Comparison of ENCODE assay signal across 19 cellular contexts in the genomic region with DNA sequence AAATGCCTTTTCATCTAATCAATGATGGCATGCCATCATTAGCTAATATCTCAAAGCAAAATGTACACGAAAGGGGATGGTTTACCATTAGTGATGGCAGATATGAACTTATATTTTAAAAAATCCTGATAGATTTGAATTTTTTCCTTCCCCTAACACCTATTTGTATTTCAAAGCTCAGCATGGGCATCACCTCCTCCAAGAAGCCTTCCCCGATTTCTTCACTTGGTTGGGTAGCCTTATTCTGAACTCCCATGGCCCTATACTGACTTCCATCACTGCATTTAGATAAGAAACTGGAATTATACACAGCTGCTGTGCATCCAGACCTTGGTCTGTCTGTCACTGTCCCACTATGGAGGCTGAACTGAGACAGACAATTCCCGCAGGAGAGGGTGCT. TPM values are rescaled to one million over a fixed set of nuclear protein-coding genes. Genes with fewer than 3 reads are reported as not detected.
A peak's percentile ranks its signal among the peaks of the same experiment; 100 is the strongest.
DNase-seq lines count a peak whose midpoint lies in the region; ATAC-seq lines count a peak whose summit lies in the region.
"Had no signal": no experiment of that assay in that cellular context is flagged by ENCODE, and none has a peak within 500 bp of the region (broad histone marks: within the 10 kb centered on the region; RNA-seq: fewer than 3 reads in every experiment).

No MANE protein-coding gene starts in this region.

- no peak for ATAC-seq in activated CD4-positive, alpha-beta T cell treated with anti-CD3 and anti-CD28 coated beads for 36 hours
- ATAC-seq in activated naive CD8-positive, alpha-beta T cell treated with anti-CD3 and anti-CD28 coated beads, Interleukin-2, amount 50 U/mL, for 24 hours, result no peak
- ATAC-seq in HG03342 (IDR thresholded peaks at IDR 0.05; ENCODE audit: unreplicated experiment), result no peak
- ATAC-seq: GM12878, HepG2 had no signal

- H3K27me3 ChIP-seq in CD4-positive, alpha-beta memory T cell (ENCODE audit: insufficient read depth, low read length), result no peaks in the 10 kb centered on the region
- no peaks in the 10 kb centered on the region for H3K27me3 ChIP-seq in neuronal stem cell (ENCODE audit: control insufficient read depth in 3 of 3, insufficient read depth in 3 of 3, low read depth in 1 of 3, low read length in 3 of 3)
- H3K27me3 ChIP-seq: BLaER1 treated with 17β-estradiol and CSF1 and Interleukin-3, amounts not matched to agents 10 nM and 100 nM; Peyer's patch had no signal

- H3K23ac ChIP-seq in neuronal stem cell (ENCODE audit: low read depth, low read length, poor library complexity), result no peak overlapping the region

- H3K27ac ChIP-seq in CD4-positive, alpha-beta memory T cell (ENCODE audit: low read depth, low read length), result no peak overlapping the region
- no peak overlapping the region for H3K27ac ChIP-seq in neuronal stem cell (replicated peaks; ENCODE audit: low read length)
- H3K27ac ChIP-seq: Peyer's patch had no signal

- H3K4me1 Mint-ChIP-seq in activated CD4-positive, alpha-beta T cell treated with anti-CD3 and anti-CD28 coated beads for 36 hours, result peaks cover 24% of the 10 kb centered on the region
- peaks cover 2 to 13% (median 4%) of the 10 kb centered on the region in 4 donors for H3K4me1 Mint-ChIP-seq in CD4-positive, alpha-beta memory T cell
- H3K4me1 Mint-ChIP-seq in activated naive CD8-positive, alpha-beta T cell treated with anti-CD3 and anti-CD28 coated beads, Interleukin-2, amount 50 U/mL, for 24 hours, result peaks cover 2% of the 10 kb centered on the region

- H3K27ac Mint-ChIP-seq in activated CD4-positive, alpha-beta T cell treated with anti-CD3 and anti-CD28 coated beads for 36 hours, result peak overlapping the region; percentile 59
- peak overlapping the region; percentile 18 to 90 (median 75) for H3K27ac Mint-ChIP-seq in CD4-positive, alpha-beta memory T cell
- H3K27ac Mint-ChIP-seq in activated naive CD8-positive, alpha-beta T cell treated with anti-CD3 and anti-CD28 coated beads, Interleukin-2, amount 50 U/mL, for 24 hours, result peak overlapping the region; percentile 41
- H3K27ac Mint-ChIP-seq: HFFc6 had no signal

- intact Hi-C loops in activated CD4-positive, alpha-beta T cell treated with anti-CD3 and anti-CD28 coated beads for 36 hours (cut with DNase I, micrococcal nuclease), result no loop called here
- intact Hi-C loops in CD4-positive, alpha-beta memory T cell (cut with micrococcal nuclease), result no loop called here

- no peak overlapping the region for H3K4me2 ChIP-seq in neuronal stem cell (ENCODE audit: insufficient read depth, low read length, poor library complexity, severe bottlenecking)
- H3K4me2 ChIP-seq: BLaER1 treated with 17β-estradiol and CSF1 and Interleukin-3, amounts not matched to agents 10 nM and 100 nM had no signal

- H4K91ac ChIP-seq in neuronal stem cell (ENCODE audit: low read depth, low read length, poor library complexity), result no peak overlapping the region

- H3K18ac ChIP-seq in neuronal stem cell (ENCODE audit: low read length), result no peak overlapping the region

- no peaks in the 10 kb centered on the region for H3K9me3 ChIP-seq in CD4-positive, alpha-beta memory T cell (ENCODE audit: control insufficient read depth in 1 of 2, low read length in 2 of 2)
- H3K9me3 ChIP-seq in neuronal stem cell (replicated peaks in 1 of 2; ENCODE audit: control insufficient read depth in 2 of 2, insufficient read depth in 1 of 2, low read depth in 1 of 2, low read length in 2 of 2), result peaks cover 4 to 5% of the 10 kb centered on the region in 2 donors
- H3K9me3 ChIP-seq: BLaER1 treated with 17β-estradiol and CSF1 and Interleukin-3, amounts not matched to agents 10 nM and 100 nM; Peyer's patch had no signal

- H3K9ac ChIP-seq in neuronal stem cell (ENCODE audit: low read depth, low read length, poor library complexity), result no peak overlapping the region
- H3K9ac ChIP-seq: BLaER1 treated with 17β-estradiol and CSF1 and Interleukin-3, amounts not matched to agents 10 nM and 100 nM had no signal

- no peaks in the 10 kb centered on the region for H3K9me3 Mint-ChIP-seq in activated CD4-positive, alpha-beta T cell treated with anti-CD3 and anti-CD28 coated beads for 36 hours (ENCODE audit: low read depth)
- H3K9me3 Mint-ChIP-seq in CD4-positive, alpha-beta memory T cell, result peaks cover 0 to 3% (median 0%) of the 10 kb centered on the region in 8 donors
- H3K9me3 Mint-ChIP-seq in activated naive CD8-positive, alpha-beta T cell treated with anti-CD3 and anti-CD28 coated beads, Interleukin-2, amount 50 U/mL, for 24 hours, result no peaks in the 10 kb centered on the region
- H3K9me3 Mint-ChIP-seq: HFFc6 had no signal

- H2BK15ac ChIP-seq in neuronal stem cell (ENCODE audit: low read length), result peak overlapping the region; percentile 60

- no peaks in the 10 kb centered on the region for H3K27me3 Mint-ChIP-seq in activated CD4-positive, alpha-beta T cell treated with anti-CD3 and anti-CD28 coated beads for 36 hours
- H3K27me3 Mint-ChIP-seq in CD4-positive, alpha-beta memory T cell, result no peaks in the 10 kb centered on the region
- no peaks in the 10 kb centered on the region for H3K27me3 Mint-ChIP-seq in activated naive CD8-positive, alpha-beta T cell treated with anti-CD3 and anti-CD28 coated beads, Interleukin-2, amount 50 U/mL, for 24 hours

- H3K36me3 ChIP-seq in CD4-positive, alpha-beta memory T cell (ENCODE audit: insufficient read depth, low read length), result peaks cover 86% of the 10 kb centered on the region
- H3K36me3 ChIP-seq in neuronal stem cell (replicated peaks in 1 of 2; ENCODE audit: control insufficient read depth in 2 of 2, insufficient read depth in 2 of 2, low read length in 2 of 2), result peaks cover 2 to 15% of the 10 kb centered on the region in 2 donors

- no peak overlapping the region for H2BK5ac ChIP-seq in neuronal stem cell (ENCODE audit: low read length)

- H2BK12ac ChIP-seq in neuronal stem cell (ENCODE audit: low read length), result no peak overlapping the region

- POLR2A ChIA-PET in activated CD4-positive, alpha-beta T cell treated with anti-CD3 and anti-CD28 coated beads for 36 hours (lab: Charles Lee), result no interaction called here
- POLR2A ChIA-PET in CD4-positive, alpha-beta memory T cell (lab: Charles Lee; ENCODE audit: partially characterized antibody), result interaction anchor here (1.3 to 3.6 kb wide), 2 partner anchors 11 to 50 kb away, joined by 4 to 12 read pairs; partner anchors contain the start of gene FBXW11

- H3K4ac ChIP-seq in neuronal stem cell (ENCODE audit: low read length), result no peak overlapping the region

- H3K36me3 Mint-ChIP-seq in activated CD4-positive, alpha-beta T cell treated with anti-CD3 and anti-CD28 coated beads for 36 hours (ENCODE audit: low read depth), result peaks cover 49% of the 10 kb centered on the region
- peaks cover 74 to 78% of the 10 kb centered on the region in 2 donors for H3K36me3 Mint-ChIP-seq in CD4-positive, alpha-beta memory T cell
- H3K36me3 Mint-ChIP-seq in activated naive CD8-positive, alpha-beta T cell treated with anti-CD3 and anti-CD28 coated beads, Interleukin-2, amount 50 U/mL, for 24 hours (ENCODE audit: low read depth), result peaks cover 41% of the 10 kb centered on the region

- H3K4me3 Mint-ChIP-seq in activated CD4-positive, alpha-beta T cell treated with anti-CD3 and anti-CD28 coated beads for 36 hours, result no peak overlapping the region
- no peak overlapping the region for H3K4me3 Mint-ChIP-seq in CD4-positive, alpha-beta memory T cell
- H3K4me3 Mint-ChIP-seq in activated naive CD8-positive, alpha-beta T cell treated with anti-CD3 and anti-CD28 coated beads, Interleukin-2, amount 50 U/mL, for 24 hours, result no peak overlapping the region
- H3K4me3 Mint-ChIP-seq: HFFc6 had no signal

- no peak for DNase-seq in activated CD4-positive, alpha-beta T cell treated with anti-CD3 and anti-CD28 coated beads for 36 hours
- DNase-seq in activated CD4-positive, alpha-beta T cell treated with anti-CD3 and anti-CD28 coated beads for 48 hours, result no peak
- no peak for DNase-seq in CD4-positive, alpha-beta memory T cell
- DNase-seq in activated naive CD8-positive, alpha-beta T cell treated with anti-CD3 and anti-CD28 coated beads, Interleukin-2, amount 50 U/mL, for 24 hours, result no peak
- no peak for DNase-seq in neuronal stem cell (ENCODE audit: low spot score)
- DNase-seq in NCI-H82 treated with DMSO at 0.1 percent for 48 hours (lab: John Stamatoyannopoulos, UW; ENCODE audit: unreplicated experiment), result no peak
- DNase-seq in NCI-H2227 treated with DMSO at 0.1 percent for 48 hours (lab: John Stamatoyannopoulos, UW), result no peak
- DNase-seq: 8988T, DMS79, HFFc6, Kasumi-1, NCI-H1417 treated with DMSO at 0.1 percent for 48 hours, NCI-H2029, NCI-H510A treated with DMSO at 0.1 percent for 48 hours, Peyer's patch had no signal

- H2AK5ac ChIP-seq in neuronal stem cell (ENCODE audit: low read depth, low read length), result no peak overlapping the region

- no peak overlapping the region for H4K8ac ChIP-seq in neuronal stem cell (ENCODE audit: low read depth, low read length)

- CTCF ChIA-PET in activated CD4-positive, alpha-beta T cell treated with anti-CD3 and anti-CD28 coated beads for 36 hours (lab: Charles Lee), result interaction anchor here (0.7 to 1.3 kb wide), 3 partner anchors 10 to 142 kb away, joined by 3 read pairs; no protein-coding TSS in a partner anchor
- CTCF ChIA-PET in CD4-positive, alpha-beta memory T cell (lab: Charles Lee; ENCODE audit: partially characterized antibody), result interaction anchor here (0.6 to 1.9 kb wide), 7 partner anchors 10 to 941 kb away, joined by 3 to 8 read pairs (median 3); no protein-coding TSS in a partner anchor

- no peak overlapping the region for H3K4me3 ChIP-seq in CD4-positive, alpha-beta memory T cell (ENCODE audit: low read length in 2 of 2)
- no peak overlapping the region for H3K4me3 ChIP-seq in neuronal stem cell (ENCODE audit: low read length in 2 of 2)
- H3K4me3 ChIP-seq: BLaER1 treated with 17β-estradiol and CSF1 and Interleukin-3, amounts not matched to agents 10 nM and 100 nM; GM12878; Peyer's patch had no signal

- WGBS in neuronal stem cell (ENCODE audit: extremely low coverage in 2 of 2, insufficient read length in 2 of 2, insufficient replicate concordance in 1 of 2), 2 donors, result no CpG with 5 or more reads among the region's 3 CpGs

- peaks cover 4% of the 10 kb centered on the region for H3K79me1 ChIP-seq in neuronal stem cell (ENCODE audit: low read depth, low read length)

- no peak overlapping the region for H2BK120ac ChIP-seq in neuronal stem cell (ENCODE audit: low read depth, low read length)

- no peaks in the 10 kb centered on the region for H3K4me1 ChIP-seq in CD4-positive, alpha-beta memory T cell (ENCODE audit: insufficient read depth, low read length)
- H3K4me1 ChIP-seq in neuronal stem cell (ENCODE audit: control insufficient read depth in 2 of 2, insufficient read depth in 1 of 2, low read depth in 1 of 2, low read length in 2 of 2), result peaks cover 0 to 3% of the 10 kb centered on the region in 2 donors
- H3K4me1 ChIP-seq: Peyer's patch had no signal

- no peak overlapping the region for H3K14ac ChIP-seq in neuronal stem cell (ENCODE audit: low read length)

- H2AFZ ChIP-seq in neuronal stem cell (ENCODE audit: low read length), result no peak overlapping the region

RNA-seq across cellular contexts. Expression of gene FBXW11, which starts 49.6 kb away (rescaled TPM):
- 10 to 100 TPM; 33.8 to 39.5 TPM for total RNA-seq in activated CD4-positive, alpha-beta T cell treated with anti-CD3 and anti-CD28 coated beads for 36 hours
- total RNA-seq in CD4-positive, alpha-beta memory T cell, result 10 to 100 TPM; 41.7 to 43.4 TPM
- 10 to 100 TPM; 17.1 to 22.6 TPM for polyA plus RNA-seq in CD4-positive, alpha-beta memory T cell
- 51.4 TPM for polyA plus RNA-seq in neuronal stem cell (2013, experiment 1 of 2)
- 51.8 TPM for polyA plus RNA-seq in neuronal stem cell (2013, experiment 2 of 2)
